Comparison of ENCODE assay signal across 9 cellular contexts in the genomic region with DNA sequence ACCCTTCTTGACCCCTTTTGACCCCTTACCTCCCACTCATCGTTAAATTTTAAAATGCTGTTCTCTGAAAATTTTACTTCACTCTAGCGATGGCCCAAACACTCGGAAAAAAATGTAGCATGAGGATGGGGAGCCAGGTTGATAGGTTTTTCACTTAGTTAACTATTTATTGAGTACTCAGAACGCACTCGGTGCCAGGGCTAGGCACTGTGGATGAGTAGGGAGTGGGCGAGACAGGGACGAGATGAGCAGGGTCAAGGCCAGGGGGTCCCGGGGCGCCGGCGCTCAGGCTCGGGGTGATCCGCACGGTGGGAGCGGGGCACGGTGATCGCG. TPM values are rescaled to one million over a fixed set of nuclear protein-coding genes. Genes with fewer than 3 reads are reported as not detected.
A peak's percentile ranks its signal among the peaks of the same experiment; 100 is the strongest.
DNase-seq lines count a peak whose midpoint lies in the region; ATAC-seq and TF ChIP-seq lines count a peak whose summit lies in the region.
"Had no signal": no experiment of that assay in that cellular context is flagged by ENCODE, and none has a peak within 500 bp of the region (broad histone marks: within the 10 kb centered on the region; RNA-seq: fewer than 3 reads in every experiment).

No MANE protein-coding gene starts in this region.

- DNase-seq in RWPE1 (ENCODE audit: low spot score) (no peak), fibroblast of villous mesenchyme (ENCODE audit: low read depth) (no peak), NCI-H1694 (lab: John Stamatoyannopoulos, UW) (no peak)
- DNase-seq in activated effector memory CD4-positive, alpha-beta T cell treated with Interleukin-2 at 50 U/mL for 16 hours, result no peak

- CTCF ChIA-PET in RWPE1 (lab: Yijun Ruan, JAX), result interaction anchor here (0.6 to 1.3 kb wide), 2 partner anchors 35 to 290 kb away, joined by 3 to 4 read pairs; no protein-coding TSS in a partner anchor

- H3K9ac ChIP-seq in skeletal muscle tissue (ENCODE audit: low read depth in 1 of 3, low read length in 3 of 3), result peak overlapping the region; percentile 88 to 94 (median 93)

- H3K27ac ChIP-seq in RWPE1 (peak overlapping the region; percentile 89), skeletal muscle tissue (ENCODE audit: low read depth, low read length) (peak overlapping the region; percentile 66)

- H3K27me3 ChIP-seq in skeletal muscle tissue (ENCODE audit: control insufficient read depth in 3 of 3, insufficient read depth in 3 of 3, low read length in 3 of 3), result no peaks in the 10 kb centered on the region

- peaks cover 45 to 56% (median 49%) of the 10 kb centered on the region in 3 donors for H3K36me3 ChIP-seq in skeletal muscle tissue (ENCODE audit: control insufficient read depth in 3 of 3, insufficient read depth in 3 of 3, low read length in 3 of 3)

- no peak for TF ChIP-seq CTCF in RWPE1 (conservative IDR thresholded peaks at IDR 0.05; ENCODE audit: low read depth)
- TF ChIP-seq CTCF in fibroblast of villous mesenchyme (IDR thresholded peaks at IDR 0.05; ENCODE audit: insufficient read depth, low read depth, low read length), result no peak

- H3K4me3 ChIP-seq in fibroblast of villous mesenchyme (ENCODE audit: low read depth, low read length) (peak overlapping the region; percentile 69), skeletal muscle tissue (ENCODE audit: low read length in 3 of 3) (peak overlapping the region; percentile 90 to 96 (median 93))

- POLR2A ChIA-PET in RWPE1 (lab: Yijun Ruan, JAX; ENCODE audit: low non-redundant PET), result interaction anchor here (1.2 to 1.6 kb wide), 2 partner anchors 36 to 118 kb away, joined by 5 read pairs; partner anchors contain the start of gene ZNF263

- H3K4me1 ChIP-seq in skeletal muscle tissue (ENCODE audit: control insufficient read depth in 3 of 3, insufficient read depth in 3 of 3, low read length in 3 of 3), result peaks cover 8 to 15% (median 11%) of the 10 kb centered on the region in 3 donors

- H3K9me3 ChIP-seq in skeletal muscle tissue (ENCODE audit: control insufficient read depth in 3 of 3, low read length in 3 of 3), result peaks cover 16 to 37% (median 25%) of the 10 kb centered on the region in 3 donors

- peak; percentile 39 for ATAC-seq in GM21528 (IDR thresholded peaks at IDR 0.05; ENCODE audit: low FRiP score, unreplicated experiment)
- no peak for ATAC-seq in HG03095 (IDR thresholded peaks at IDR 0.05; ENCODE audit: unreplicated experiment)
- no peak for ATAC-seq in HG03439 (IDR thresholded peaks at IDR 0.05; ENCODE audit: unreplicated experiment)

RNA-seq across cellular contexts. Expression of gene ZSCAN32, which starts 0.4 kb away (rescaled TPM):
- 12.1 and 12.6 TPM in 2 replicates for total RNA-seq in fibroblast of villous mesenchyme
- total RNA-seq in skeletal muscle tissue, result 6.8 TPM

RNA-seq across cellular contexts. Expression of gene ZNF174, which starts 0.6 kb away (rescaled TPM):
- 8.1 and 8.6 TPM in 2 replicates for total RNA-seq in fibroblast of villous mesenchyme
- 8.9 TPM for total RNA-seq in skeletal muscle tissue

RNA-seq across cellular contexts. Expression of gene ZNF597, which starts 42.9 kb away (rescaled TPM):
- total RNA-seq in fibroblast of villous mesenchyme, result 3.2 and 5.2 TPM in 2 replicates
- total RNA-seq in skeletal muscle tissue, result 2.1 TPM

RNA-seq across cellular contexts. Expression of gene NAA60, which starts 43.1 kb away (rescaled TPM):
- total RNA-seq in fibroblast of villous mesenchyme, result 10.0 and 16.8 TPM in 2 replicates
- 15.7 TPM for total RNA-seq in skeletal muscle tissue

RNA-seq across cellular contexts. Expression of gene OR2C1, which starts 44.7 kb away (rescaled TPM):
- total RNA-seq in fibroblast of villous mesenchyme (not detected in 2 replicates), skeletal muscle tissue (not detected)
- total RNA-seq: T-helper 1 cell treated with Interleukin-12 subunit alpha and Interleukin-12 subunit beta and Interleukin-4 antibody, amounts not matched to agents 30 ng/mL and 1 ng/mL, for 36 hours had no signal
